ENCODE assay signal across 1 cellular context in the genomic region with DNA sequence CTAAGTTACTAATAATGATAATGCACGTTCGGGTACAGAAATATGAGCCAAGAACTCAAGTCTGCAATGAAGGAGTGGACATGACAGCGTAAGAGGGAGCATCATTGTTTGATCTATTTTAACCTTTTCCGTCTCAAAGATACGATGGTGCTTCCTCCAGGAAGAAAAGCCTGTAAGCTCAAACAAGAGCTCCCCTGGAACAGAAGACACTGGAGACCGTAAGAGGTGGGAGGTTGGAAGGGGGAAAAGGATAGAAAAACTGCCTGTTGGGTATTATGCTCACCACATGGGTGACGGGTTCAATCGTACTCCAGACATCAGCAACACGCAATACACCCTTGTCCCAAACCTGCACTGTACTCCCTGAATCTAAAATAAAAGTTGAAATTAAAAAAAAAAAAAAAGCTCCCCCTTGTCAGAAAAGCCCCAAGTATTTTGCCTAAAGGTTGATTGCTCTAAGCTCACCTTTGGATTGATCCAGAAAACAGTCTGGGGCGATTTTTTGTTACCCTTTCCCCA.
TF ChIP-seq lines count a peak whose summit lies in the region.

No MANE protein-coding gene starts in this region.

TF ChIP-seq in K562, 482 proteins besides CTCF, POLR2A, EP300 and RAD21 (continued from another document and continues in another):
- TF ChIP-seq TEAD4 (IDR thresholded peaks at IDR 0.05; ENCODE audit: low read length), result no peak
- no peak for TF ChIP-seq TEAD4 (CRISPR knock-in tag; IDR thresholded peaks at IDR 0.05; ENCODE audit: borderline replicate concordance)
- TF ChIP-seq NR2C2 (CRISPR knock-in tag; IDR thresholded peaks at IDR 0.05), result no peak
- TF ChIP-seq NR2C2 (tag; IDR thresholded peaks at IDR 0.05), result 0 out of 2 replicates have a peak, but pooled peaks have one; percentile 22
- TF ChIP-seq ZNF696 (CRISPR knock-in tag; conservative IDR thresholded peaks at IDR 0.05), result no peak
- TF ChIP-seq, protein P1, sequence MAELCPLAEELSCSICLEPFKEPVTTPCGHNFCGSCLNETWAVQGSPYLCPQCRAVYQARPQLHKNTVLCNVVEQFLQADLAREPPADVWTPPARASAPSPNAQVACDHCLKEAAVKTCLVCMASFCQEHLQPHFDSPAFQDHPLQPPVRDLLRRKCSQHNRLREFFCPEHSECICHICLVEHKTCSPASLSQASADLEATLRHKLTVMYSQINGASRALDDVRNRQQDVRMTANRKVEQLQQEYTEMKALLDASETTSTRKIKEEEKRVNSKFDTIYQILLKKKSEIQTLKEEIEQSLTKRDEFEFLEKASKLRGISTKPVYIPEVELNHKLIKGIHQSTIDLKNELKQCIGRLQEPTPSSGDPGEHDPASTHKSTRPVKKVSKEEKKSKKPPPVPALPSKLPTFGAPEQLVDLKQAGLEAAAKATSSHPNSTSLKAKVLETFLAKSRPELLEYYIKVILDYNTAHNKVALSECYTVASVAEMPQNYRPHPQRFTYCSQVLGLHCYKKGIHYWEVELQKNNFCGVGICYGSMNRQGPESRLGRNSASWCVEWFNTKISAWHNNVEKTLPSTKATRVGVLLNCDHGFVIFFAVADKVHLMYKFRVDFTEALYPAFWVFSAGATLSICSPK (IDR thresholded peaks at IDR 0.05; ENCODE audit: borderline replicate concordance), result no peak
- no peak for TF ChIP-seq SRSF3 (IDR thresholded peaks at IDR 0.05; ENCODE audit: insufficient read depth, low read length)
- no peak for TF ChIP-seq JUNB (CRISPR knock-in tag; conservative IDR thresholded peaks at IDR 0.05)
- no peak for TF ChIP-seq GTF2F1 (IDR thresholded peaks at IDR 0.05; ENCODE audit: low read depth, low read length)
- TF ChIP-seq ELF1 (tag; IDR thresholded peaks at IDR 0.05), result no peak
- TF ChIP-seq, protein P2, sequence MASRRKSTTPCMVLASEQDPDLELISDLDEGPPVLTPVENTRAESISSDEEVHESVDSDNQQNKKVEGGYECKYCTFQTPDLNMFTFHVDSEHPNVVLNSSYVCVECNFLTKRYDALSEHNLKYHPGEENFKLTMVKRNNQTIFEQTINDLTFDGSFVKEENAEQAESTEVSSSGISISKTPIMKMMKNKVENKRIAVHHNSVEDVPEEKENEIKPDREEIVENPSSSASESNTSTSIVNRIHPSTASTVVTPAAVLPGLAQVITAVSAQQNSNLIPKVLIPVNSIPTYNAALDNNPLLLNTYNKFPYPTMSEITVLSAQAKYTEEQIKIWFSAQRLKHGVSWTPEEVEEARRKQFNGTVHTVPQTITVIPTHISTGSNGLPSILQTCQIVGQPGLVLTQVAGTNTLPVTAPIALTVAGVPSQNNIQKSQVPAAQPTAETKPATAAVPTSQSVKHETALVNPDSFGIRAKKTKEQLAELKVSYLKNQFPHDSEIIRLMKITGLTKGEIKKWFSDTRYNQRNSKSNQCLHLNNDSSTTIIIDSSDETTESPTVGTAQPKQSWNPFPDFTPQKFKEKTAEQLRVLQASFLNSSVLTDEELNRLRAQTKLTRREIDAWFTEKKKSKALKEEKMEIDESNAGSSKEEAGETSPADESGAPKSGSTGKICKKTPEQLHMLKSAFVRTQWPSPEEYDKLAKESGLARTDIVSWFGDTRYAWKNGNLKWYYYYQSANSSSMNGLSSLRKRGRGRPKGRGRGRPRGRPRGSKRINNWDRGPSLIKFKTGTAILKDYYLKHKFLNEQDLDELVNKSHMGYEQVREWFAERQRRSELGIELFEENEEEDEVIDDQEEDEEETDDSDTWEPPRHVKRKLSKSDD (conservative IDR thresholded peaks at IDR 0.05; ENCODE audit: low read length), result no peak
- TF ChIP-seq NR2F6 (CRISPR knock-in tag; IDR thresholded peaks at IDR 0.05), result no peak
- TF ChIP-seq ZNF586 (CRISPR knock-in tag; conservative IDR thresholded peaks at IDR 0.05), result no peak
- no peak for TF ChIP-seq EGR1 (conservative IDR thresholded peaks at IDR 0.05)
- TF ChIP-seq NFYB (IDR thresholded peaks at IDR 0.05; ENCODE audit: extremely low read depth, insufficient read length), result no peak
- no peak for TF ChIP-seq ZNF766 (CRISPR knock-in tag; conservative IDR thresholded peaks at IDR 0.05)
- TF ChIP-seq SRF (CRISPR knock-in tag; IDR thresholded peaks at IDR 0.05), result no peak
- TF ChIP-seq, protein P3, sequence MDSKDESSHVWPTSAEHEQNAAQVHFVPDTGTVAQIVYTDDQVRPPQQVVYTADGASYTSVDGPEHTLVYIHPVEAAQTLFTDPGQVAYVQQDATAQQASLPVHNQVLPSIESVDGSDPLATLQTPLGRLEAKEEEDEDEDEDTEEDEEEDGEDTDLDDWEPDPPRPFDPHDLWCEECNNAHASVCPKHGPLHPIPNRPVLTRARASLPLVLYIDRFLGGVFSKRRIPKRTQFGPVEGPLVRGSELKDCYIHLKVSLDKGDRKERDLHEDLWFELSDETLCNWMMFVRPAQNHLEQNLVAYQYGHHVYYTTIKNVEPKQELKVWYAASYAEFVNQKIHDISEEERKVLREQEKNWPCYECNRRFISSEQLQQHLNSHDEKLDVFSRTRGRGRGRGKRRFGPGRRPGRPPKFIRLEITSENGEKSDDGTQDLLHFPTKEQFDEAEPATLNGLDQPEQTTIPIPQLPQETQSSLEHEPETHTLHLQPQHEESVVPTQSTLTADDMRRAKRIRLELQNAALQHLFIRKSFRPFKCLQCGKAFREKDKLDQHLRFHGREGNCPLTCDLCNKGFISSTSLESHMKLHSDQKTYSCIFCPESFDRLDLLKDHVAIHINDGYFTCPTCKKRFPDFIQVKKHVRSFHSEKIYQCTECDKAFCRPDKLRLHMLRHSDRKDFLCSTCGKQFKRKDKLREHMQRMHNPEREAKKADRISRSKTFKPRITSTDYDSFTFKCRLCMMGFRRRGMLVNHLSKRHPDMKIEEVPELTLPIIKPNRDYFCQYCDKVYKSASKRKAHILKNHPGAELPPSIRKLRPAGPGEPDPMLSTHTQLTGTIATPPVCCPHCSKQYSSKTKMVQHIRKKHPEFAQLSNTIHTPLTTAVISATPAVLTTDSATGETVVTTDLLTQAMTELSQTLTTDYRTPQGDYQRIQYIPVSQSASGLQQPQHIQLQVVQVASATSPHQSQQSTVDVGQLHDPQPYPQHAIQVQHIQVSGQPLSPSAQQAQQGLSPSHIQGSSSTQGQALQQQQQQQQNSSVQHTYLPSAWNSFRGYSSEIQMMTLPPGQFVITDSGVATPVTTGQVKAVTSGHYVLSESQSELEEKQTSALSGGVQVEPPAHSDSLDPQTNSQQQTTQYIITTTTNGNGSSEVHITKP (IDR thresholded peaks at IDR 0.05; ENCODE audit: partially characterized antibody), result peak; percentile 82
- TF ChIP-seq MGA (IDR thresholded peaks at IDR 0.05), result peak; percentile 64
- no peak for TF ChIP-seq KAT8 (IDR thresholded peaks at IDR 0.05; ENCODE audit: low read depth)
- no peak for TF ChIP-seq PTBP1 (IDR thresholded peaks at IDR 0.05; ENCODE audit: low read depth, low read length)
- no peak for TF ChIP-seq ZNF280A (IDR thresholded peaks at IDR 0.05; ENCODE audit: low read depth, partially characterized antibody)
- TF ChIP-seq ZNF518B (CRISPR knock-in tag; IDR thresholded peaks at IDR 0.05), result no peak
- no peak for TF ChIP-seq PHTF2 (CRISPR knock-in tag; IDR thresholded peaks at IDR 0.05)
- TF ChIP-seq ZNF239 (CRISPR knock-in tag; IDR thresholded peaks at IDR 0.05), result no peak
- TF ChIP-seq NR2C1 (IDR thresholded peaks at IDR 0.05), result peak; percentile 38; the same call in 1 of the 2 replicates
- TF ChIP-seq NR2C1 (tag; IDR thresholded peaks at IDR 0.05), result no peak
- no peak for TF ChIP-seq ZFP1 (CRISPR knock-in tag; IDR thresholded peaks at IDR 0.05)
- no peak for TF ChIP-seq LARP7 (IDR thresholded peaks at IDR 0.05)
- no peak for TF ChIP-seq PYGO2 (tag; IDR thresholded peaks at IDR 0.05)
